1 cellular context compared by ENCODE assay signal in the genomic region with DNA sequence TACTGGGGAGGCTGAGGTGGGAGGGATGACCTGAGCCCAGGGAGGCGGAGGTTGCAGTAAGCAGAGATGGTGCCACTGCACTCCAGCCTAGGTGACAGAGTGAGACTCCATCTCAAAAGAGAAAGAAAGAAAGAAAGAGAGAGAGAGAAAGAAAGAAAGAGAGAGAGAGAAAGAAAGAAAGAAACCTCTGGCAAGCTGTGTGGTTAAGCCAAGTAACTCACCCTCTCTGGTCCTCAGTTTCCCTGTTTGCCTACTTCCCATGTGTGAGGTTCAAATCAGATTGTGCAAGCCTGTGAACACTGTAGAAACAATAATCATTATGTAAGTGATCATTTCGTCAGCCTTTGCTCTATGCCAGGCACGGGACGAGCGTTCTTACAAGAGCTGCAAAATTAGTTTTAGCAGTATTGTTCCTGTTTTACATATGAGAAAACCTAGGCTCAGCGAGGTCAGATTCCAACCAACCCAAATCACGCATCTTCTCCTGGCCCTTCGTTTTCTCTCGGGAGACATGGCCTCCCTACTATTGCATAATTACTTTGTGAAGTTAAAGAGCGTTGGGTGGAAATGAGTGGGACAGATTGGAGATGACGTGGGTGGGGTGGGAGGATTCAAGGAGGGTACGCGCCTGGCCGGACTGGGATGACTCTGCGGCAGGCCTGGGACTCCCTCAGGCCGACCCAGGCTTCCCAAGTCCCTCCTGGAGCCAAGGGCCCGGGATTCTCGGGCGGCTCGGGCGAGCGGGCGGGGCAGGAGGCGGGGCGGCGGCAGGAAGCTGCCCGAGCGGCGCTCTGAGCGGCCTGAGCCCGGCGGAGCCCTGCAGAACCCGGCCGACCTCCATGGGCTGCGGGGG.
TF ChIP-seq lines count a peak whose summit lies in the region.

A gene with protein sequence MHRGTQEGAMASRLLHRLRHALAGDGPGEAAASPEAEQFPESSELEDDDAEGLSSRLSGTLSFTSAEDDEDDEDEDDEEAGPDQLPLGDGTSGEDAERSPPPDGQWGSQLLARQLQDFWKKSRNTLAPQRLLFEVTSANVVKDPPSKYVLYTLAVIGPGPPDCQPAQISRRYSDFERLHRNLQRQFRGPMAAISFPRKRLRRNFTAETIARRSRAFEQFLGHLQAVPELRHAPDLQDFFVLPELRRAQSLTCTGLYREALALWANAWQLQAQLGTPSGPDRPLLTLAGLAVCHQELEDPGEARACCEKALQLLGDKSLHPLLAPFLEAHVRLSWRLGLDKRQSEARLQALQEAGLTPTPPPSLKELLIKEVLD (plus strand): TSS at position 770 of the 853 bp plus-strand sequence. CDS start 121 bp downstream, outside the sequence.

TF ChIP-seq in HEK293, 187 proteins besides CTCF, POLR2A, EP300 and RAD21 (continued from another document):
- TF ChIP-seq ZNF280D (tag by site-specific recombination; IDR thresholded peaks at IDR 0.05) (peak; percentile 3; the same call in 1 of the 2 replicates), SP2 (tag by site-specific recombination; IDR thresholded peaks at IDR 0.05) (peak; percentile 78), ZNF239 (tag by site-specific recombination; IDR thresholded peaks at IDR 0.05) (no peak), ZNF221 (tag by site-specific recombination; IDR thresholded peaks at IDR 0.05; ENCODE audit: borderline replicate concordance) (no peak), ZNF133 (tag by site-specific recombination; IDR thresholded peaks at IDR 0.05) (no peak), ELK4 (IDR thresholded peaks at IDR 0.05; ENCODE audit: borderline replicate concordance, low read depth, low read length) (no peak), ZNF600 (tag by site-specific recombination; IDR thresholded peaks at IDR 0.05) (peak; percentile 84), YY1 (tag by site-specific recombination; IDR thresholded peaks at IDR 0.05) (no peak), ZSCAN23 (tag by site-specific recombination; IDR thresholded peaks at IDR 0.05) (no peak), ZNF629 (tag by site-specific recombination; IDR thresholded peaks at IDR 0.05) (peak; percentile 59), ZNF362 (tag by site-specific recombination; IDR thresholded peaks at IDR 0.05) (no peak), ZNF677 (tag by site-specific recombination; IDR thresholded peaks at IDR 0.05) (no peak), ZNF112 (tag by site-specific recombination; IDR thresholded peaks at IDR 0.05) (no peak), ATF2 (tag by site-specific recombination; IDR thresholded peaks at IDR 0.05; ENCODE audit: low read depth) (peak; percentile 81), ZBTB17 (tag by site-specific recombination; IDR thresholded peaks at IDR 0.05) (peak; percentile 65), PRDM4 (tag by site-specific recombination; IDR thresholded peaks at IDR 0.05) (no peak), ZNF560 (tag by site-specific recombination; IDR thresholded peaks at IDR 0.05; ENCODE audit: borderline replicate concordance) (no peak), HOXC10 (CRISPR knock-in tag; IDR thresholded peaks at IDR 0.05) (no peak), ZNF585B (tag by site-specific recombination; IDR thresholded peaks at IDR 0.05) (no peak), ZNF16 (tag by site-specific recombination; IDR thresholded peaks at IDR 0.05; ENCODE audit: low read depth) (no peak), ZNF768 (tag by site-specific recombination; IDR thresholded peaks at IDR 0.05) (no peak; the same call in 1 of the 2 replicates), ZNF473 (tag by site-specific recombination; IDR thresholded peaks at IDR 0.05) (no peak), ZNF211 (tag by site-specific recombination; IDR thresholded peaks at IDR 0.05; ENCODE audit: low read depth) (no peak), ZNF280C (tag by site-specific recombination; IDR thresholded peaks at IDR 0.05) (no peak), ZNF350 (tag by site-specific recombination; IDR thresholded peaks at IDR 0.05) (no peak), ZNF549 (tag by site-specific recombination; IDR thresholded peaks at IDR 0.05) (no peak), ZSCAN4 (tag by site-specific recombination; IDR thresholded peaks at IDR 0.05) (no peak), ZBTB1 (tag by site-specific recombination; IDR thresholded peaks at IDR 0.05) (no peak), SETDB1 (IDR thresholded peaks at IDR 0.05; ENCODE audit: insufficient read length, low read length) (no peak), SP7 (tag by site-specific recombination; IDR thresholded peaks at IDR 0.05) (0 out of 2 replicates have a peak, but pooled peaks have one; percentile 16)
- TF ChIP-seq, protein P1, sequence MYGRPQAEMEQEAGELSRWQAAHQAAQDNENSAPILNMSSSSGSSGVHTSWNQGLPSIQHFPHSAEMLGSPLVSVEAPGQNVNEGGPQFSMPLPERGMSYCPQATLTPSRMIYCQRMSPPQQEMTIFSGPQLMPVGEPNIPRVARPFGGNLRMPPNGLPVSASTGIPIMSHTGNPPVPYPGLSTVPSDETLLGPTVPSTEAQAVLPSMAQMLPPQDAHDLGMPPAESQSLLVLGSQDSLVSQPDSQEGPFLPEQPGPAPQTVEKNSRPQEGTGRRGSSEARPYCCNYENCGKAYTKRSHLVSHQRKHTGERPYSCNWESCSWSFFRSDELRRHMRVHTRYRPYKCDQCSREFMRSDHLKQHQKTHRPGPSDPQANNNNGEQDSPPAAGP (tag by site-specific recombination; IDR thresholded peaks at IDR 0.05), result peak; percentile 55; the same call in 1 of the 2 replicates
